ENCODE assay signal across 8 cellular contexts in genomic region chr10:27100800-27101347, GRCh38. TPM values are rescaled to one million over a fixed set of nuclear protein-coding genes. Genes with fewer than 3 reads are reported as not detected.
DNase-seq lines count a peak whose midpoint lies in the region; ATAC-seq and TF ChIP-seq lines count a peak whose summit lies in the region.

No MANE protein-coding gene starts in this region.

- peaks cover 6% of the 10 kb centered on the region for H3K36me3 Mint-ChIP-seq in mesothelial cell of epicardium

- H3K9me3 ChIP-seq in SJCRH30 (replicated peaks) = no peaks in the 10 kb centered on the region
- no peaks in the 10 kb centered on the region for H3K9me3 ChIP-seq in tibial artery

- H3K27me3 Mint-ChIP-seq in mesothelial cell of epicardium (ENCODE audit: low read depth) = peaks cover 2% of the 10 kb centered on the region

- intact Hi-C loops in tibial artery (cut with DNase I; ENCODE audit: low total_unique reads) = no loop called here

- no peaks in the 10 kb centered on the region for H3K9me3 Mint-ChIP-seq in mesothelial cell of epicardium

- H3K27ac ChIP-seq in SJCRH30 = peak overlapping the region; percentile 76
- peak overlapping the region; percentile 90 to 93 for H3K27ac ChIP-seq in tibial artery

- DNase-seq in NCI-H2227 (lab: John Stamatoyannopoulos, UW; ENCODE audit: unreplicated experiment) = peak; percentile 10
- DNase-seq in NCI-H2227 treated with DMSO at 0.1 percent for 48 hours (lab: John Stamatoyannopoulos, UW) = no peak
- DNase-seq in SJCRH30 = no peak
- DNase-seq in choroid plexus epithelial cell (ENCODE audit: low read depth) = no peak
- DNase-seq in mesothelial cell of epicardium (ENCODE audit: low spot score in 2 of 2, unreplicated experiment in 2 of 2) = no peak
- DNase-seq in tibial artery = no peak

- H3K27me3 ChIP-seq in SJCRH30 (no peaks in the 10 kb centered on the region), tibial artery (no peaks in the 10 kb centered on the region)

- H3K4me1 Mint-ChIP-seq in mesothelial cell of epicardium = peaks cover 16% of the 10 kb centered on the region

- no peak for TF ChIP-seq CTCF in choroid plexus epithelial cell (conservative IDR thresholded peaks at IDR 0.05; ENCODE audit: low read depth, low read length)
- no peak for TF ChIP-seq CTCF in mesothelial cell of epicardium (IDR thresholded peaks at IDR 0.05; ENCODE audit: unreplicated experiment)
- no peak for TF ChIP-seq CTCF in tibial artery (IDR thresholded peaks at IDR 0.05)

- ATAC-seq in GM18861 (IDR thresholded peaks at IDR 0.05; ENCODE audit: unreplicated experiment) (no peak), HG02763 (IDR thresholded peaks at IDR 0.05; ENCODE audit: unreplicated experiment) (no peak)

- H3K4me3 Mint-ChIP-seq in mesothelial cell of epicardium = peak overlapping the region; percentile 82

- H3K36me3 ChIP-seq in SJCRH30 (peaks cover 6% of the 10 kb centered on the region; the same call in 1 of the 2 replicates), tibial artery (peaks cover 0 to 4% (median 0%) of the 10 kb centered on the region in 3 donors)

- H3K4me1 ChIP-seq in SJCRH30 (no peaks in the 10 kb centered on the region), tibial artery (peaks cover 0 to 18% (median 9%) of the 10 kb centered on the region in 4 donors)

- peak overlapping the region; percentile 91 for H3K4me3 ChIP-seq in SJCRH30
- H3K4me3 ChIP-seq in choroid plexus epithelial cell (ENCODE audit: low read depth, low read length) = peak overlapping the region; percentile 79
- H3K4me3 ChIP-seq in tibial artery = peak overlapping the region; percentile 73 to 74

- H3K27ac Mint-ChIP-seq in mesothelial cell of epicardium = peak overlapping the region; percentile 97

RNA-seq across cellular contexts. Expression of gene ANKRD26, which starts 0.6 kb away (rescaled TPM):
- total RNA-seq in SJCRH30 (2014; rRNA removed; shearing (Covaris generic)) = 10.2 and 13.9 TPM in 2 replicates
- 16.2 to 17.7 TPM (median 16.9 TPM) in 3 replicates for total RNA-seq in mesothelial cell of epicardium

RNA-seq across cellular contexts. Expression of gene YME1L1, which starts 53.3 kb away (rescaled TPM):
- total RNA-seq in SJCRH30 (2014; rRNA removed; shearing (Covaris generic)) = 239 and 288 TPM in 2 replicates
- 103 to 114 TPM (median 113 TPM) in 3 replicates for total RNA-seq in mesothelial cell of epicardium

RNA-seq across cellular contexts. Expression of gene MASTL, which starts 54.3 kb away (rescaled TPM):
- total RNA-seq in SJCRH30 (2014; rRNA removed; shearing (Covaris generic)) = 78.8 and 86.7 TPM in 2 replicates
- 11.8 to 12.5 TPM (median 11.8 TPM) in 3 replicates for total RNA-seq in mesothelial cell of epicardium
